Comparison of ENCODE assay signal across 8 cellular contexts in the genomic region with DNA sequence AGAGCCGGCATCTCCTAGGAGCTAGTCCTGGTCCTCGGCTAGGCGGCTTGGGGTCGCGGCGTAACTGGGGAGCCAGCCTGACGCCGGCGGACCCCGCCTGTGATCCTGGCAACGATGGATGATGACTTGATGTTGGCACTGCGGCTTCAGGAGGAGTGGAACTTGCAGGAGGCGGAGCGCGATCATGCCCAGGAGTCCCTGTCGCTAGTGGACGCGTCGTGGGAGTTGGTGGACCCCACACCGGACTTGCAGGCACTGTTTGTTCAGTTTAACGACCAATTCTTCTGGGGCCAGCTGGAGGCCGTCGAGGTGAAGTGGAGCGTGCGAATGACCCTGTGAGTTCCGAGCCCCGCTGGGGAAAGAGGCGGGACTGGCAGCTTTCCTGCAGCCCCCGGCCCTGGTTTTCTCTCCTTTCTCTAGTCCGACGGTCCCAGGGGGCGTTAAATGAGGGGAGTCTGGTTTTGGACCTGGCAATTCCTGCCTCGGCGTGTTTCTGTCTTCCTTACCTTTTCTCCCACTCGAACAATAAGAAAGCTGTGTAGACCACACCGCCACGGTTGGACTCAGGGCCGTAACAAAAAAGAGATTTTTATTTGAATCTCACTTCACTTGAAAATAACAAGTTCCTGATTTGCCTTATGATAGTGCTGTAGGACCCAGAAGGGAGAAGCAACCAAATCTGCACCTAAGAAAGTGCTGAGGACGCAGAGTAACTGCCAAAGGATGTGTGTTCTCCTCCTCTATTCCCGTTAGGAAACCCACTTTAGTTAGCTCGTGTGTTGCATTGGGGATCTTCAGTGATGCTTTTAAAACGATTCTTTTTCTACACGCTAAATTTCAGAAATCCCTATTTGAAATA. TPM values are rescaled to one million over a fixed set of nuclear protein-coding genes. Genes with fewer than 3 reads are reported as not detected.
DNase-seq lines count a peak whose midpoint lies in the region; ATAC-seq and TF ChIP-seq lines count a peak whose summit lies in the region.

A gene with protein sequence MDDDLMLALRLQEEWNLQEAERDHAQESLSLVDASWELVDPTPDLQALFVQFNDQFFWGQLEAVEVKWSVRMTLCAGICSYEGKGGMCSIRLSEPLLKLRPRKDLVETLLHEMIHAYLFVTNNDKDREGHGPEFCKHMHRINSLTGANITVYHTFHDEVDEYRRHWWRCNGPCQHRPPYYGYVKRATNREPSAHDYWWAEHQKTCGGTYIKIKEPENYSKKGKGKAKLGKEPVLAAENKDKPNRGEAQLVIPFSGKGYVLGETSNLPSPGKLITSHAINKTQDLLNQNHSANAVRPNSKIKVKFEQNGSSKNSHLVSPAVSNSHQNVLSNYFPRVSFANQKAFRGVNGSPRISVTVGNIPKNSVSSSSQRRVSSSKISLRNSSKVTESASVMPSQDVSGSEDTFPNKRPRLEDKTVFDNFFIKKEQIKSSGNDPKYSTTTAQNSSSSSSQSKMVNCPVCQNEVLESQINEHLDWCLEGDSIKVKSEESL (plus strand): TSS at position 24 of the 859 bp plus-strand sequence. CDS start 91 bp downstream, at position 115.

- DNase-seq in CD8-positive, alpha-beta T cell: no peak
- DNase-seq in HT-29 (ENCODE audit: low spot score) (peak; percentile 34), cardiac muscle cell (ENCODE audit: low read depth in 1 of 2, low spot score in 1 of 2) (peak in 1 of 2 donors; percentile 93), prostate gland (ENCODE audit: low spot score) (no peak), MV-4-11 (lab: John Stamatoyannopoulos, UW) (no peak)
- DNase-seq in activated T-helper 1 cell treated with anti-CD3 and anti-CD28 coated beads, Interleukin-12 subunit alpha, Interleukin-12 subunit beta, Interleukin-2, Interleukin-4 antibody, amounts not matched to agents 30 ng/mL and 10 ng/mL and 1 ng/mL, durations not matched to agents 14 hours and 24 hours and 36 hours (ENCODE audit: low spot score): no peak
- no peak for DNase-seq in stimulated activated CD4-positive, alpha-beta T cell treated with anti-CD3 and anti-CD28 coated beads, Interleukin-4, amount 100 ng/mL, for 1 hour

- intact Hi-C loops in CD8-positive, alpha-beta T cell (cut with DNase I, micrococcal nuclease): loop anchor here (1.0 to 10.0 kb wide), 7 partner anchors 84 to 1289 kb away; a partner anchor contains a TSS
- intact Hi-C loops in activated T-helper 1 cell treated with anti-CD3 and anti-CD28 coated beads, Interleukin-12 subunit alpha, Interleukin-12 subunit beta, Interleukin-2, Interleukin-4 antibody, amounts not matched to agents 30 ng/mL and 10 ng/mL and 1 ng/mL, durations not matched to agents 14 hours and 24 hours and 36 hours (cut with micrococcal nuclease): loop anchor here (1.0 to 5.0 kb wide), 8 partner anchors 66 to 1711 kb away; a partner anchor contains a TSS
- intact Hi-C loops in prostate gland (cut with DNase I): loop anchor here (5.0 kb wide), 3 partner anchors 84 to 189 kb away; a partner anchor contains a TSS

- H3K27me3 Mint-ChIP-seq in CD8-positive, alpha-beta T cell (ENCODE audit: low read depth): no peaks in the 10 kb centered on the region
- H3K27me3 Mint-ChIP-seq in activated T-helper 1 cell treated with anti-CD3 and anti-CD28 coated beads, Interleukin-12 subunit alpha, Interleukin-12 subunit beta, Interleukin-2, Interleukin-4 antibody, amounts not matched to agents 30 ng/mL and 10 ng/mL and 1 ng/mL, durations not matched to agents 14 hours and 24 hours and 36 hours (ENCODE audit: insufficient read depth): peaks cover 3% of the 10 kb centered on the region

- H3K9me3 ChIP-seq in CD8-positive, alpha-beta T cell (ENCODE audit: low read length): no peaks in the 10 kb centered on the region
- no peaks in the 10 kb centered on the region for H3K9me3 ChIP-seq in cardiac muscle cell (ENCODE audit: low read depth)
- H3K9me3 ChIP-seq in prostate gland: no peaks in the 10 kb centered on the region

- ATAC-seq in CD8-positive, alpha-beta T cell: no peak
- peak; percentile 20 for ATAC-seq in GM19395 (IDR thresholded peaks at IDR 0.05; ENCODE audit: unreplicated experiment)

- H3K27ac ChIP-seq in CD8-positive, alpha-beta T cell (ENCODE audit: low read depth, low read length): peak within 1 kb of the TSS; percentile 97
- H3K27ac ChIP-seq in cardiac muscle cell: peak within 1 kb of the TSS; percentile 93
- peak within 1 kb of the TSS; percentile 76 to 87 for H3K27ac ChIP-seq in prostate gland

- H3K36me3 ChIP-seq in CD8-positive, alpha-beta T cell (ENCODE audit: insufficient read depth, low read length): peaks cover 6% of the 10 kb centered on the region
- H3K36me3 ChIP-seq in cardiac muscle cell (no peaks in the 10 kb centered on the region), prostate gland (no peaks in the 10 kb centered on the region)

- peaks cover 59% of the 10 kb centered on the region for H3K36me3 Mint-ChIP-seq in CD8-positive, alpha-beta T cell
- peaks cover 30% of the 10 kb centered on the region for H3K36me3 Mint-ChIP-seq in activated T-helper 1 cell treated with anti-CD3 and anti-CD28 coated beads, Interleukin-12 subunit alpha, Interleukin-12 subunit beta, Interleukin-2, Interleukin-4 antibody, amounts not matched to agents 30 ng/mL and 10 ng/mL and 1 ng/mL, durations not matched to agents 14 hours and 24 hours and 36 hours (ENCODE audit: low read depth)

- POLR2A ChIA-PET in CD8-positive, alpha-beta T cell (lab: Charles Lee): interaction anchor here (0.8 to 1.9 kb wide), 11 partner anchors 8 to 279 kb away, joined by 3 to 18 read pairs (median 4); a partner anchor contains a TSS

- no peak for TF ChIP-seq POLR2A in prostate gland (IDR thresholded peaks at IDR 0.05)

- H3K4me3 Mint-ChIP-seq in CD8-positive, alpha-beta T cell: peak within 1 kb of the TSS; percentile 97
- peak within 1 kb of the TSS; percentile 98 for H3K4me3 Mint-ChIP-seq in activated T-helper 1 cell treated with anti-CD3 and anti-CD28 coated beads, Interleukin-12 subunit alpha, Interleukin-12 subunit beta, Interleukin-2, Interleukin-4 antibody, amounts not matched to agents 30 ng/mL and 10 ng/mL and 1 ng/mL, durations not matched to agents 14 hours and 24 hours and 36 hours

- WGBS in prostate gland: under 1% methylated on average over 42 of the region's 43 CpGs

- H3K4me3 ChIP-seq in CD8-positive, alpha-beta T cell (ENCODE audit: low read depth, low read length): peak within 1 kb of the TSS; percentile 98
- peak within 1 kb of the TSS; percentile 62 for H3K4me3 ChIP-seq in cardiac muscle cell
- peak within 1 kb of the TSS; percentile 70 to 77 for H3K4me3 ChIP-seq in prostate gland

- CTCF ChIA-PET in CD8-positive, alpha-beta T cell (lab: Charles Lee): interaction anchor here (0.6 to 1.6 kb wide), 12 partner anchors 11 to 268 kb away, joined by 3 to 5 read pairs (median 3); no protein-coding TSS in a partner anchor

- no peak for TF ChIP-seq CTCF in CD8-positive, alpha-beta T cell (IDR thresholded peaks at IDR 0.05)
- TF ChIP-seq CTCF in cardiac muscle cell (IDR thresholded peaks at IDR 0.05; ENCODE audit: low read depth, low read length): no peak
- no peak for TF ChIP-seq CTCF in prostate gland (IDR thresholded peaks at IDR 0.05)

- H3K27me3 ChIP-seq in CD8-positive, alpha-beta T cell (ENCODE audit: insufficient read depth, low read length): no peaks in the 10 kb centered on the region
- no peaks in the 10 kb centered on the region for H3K27me3 ChIP-seq in cardiac muscle cell
- H3K27me3 ChIP-seq in prostate gland (replicated peaks; ENCODE audit: insufficient read depth): no peaks in the 10 kb centered on the region

- H3K4me1 ChIP-seq in CD8-positive, alpha-beta T cell (ENCODE audit: insufficient read depth, low read length): peaks cover 47% of the 10 kb centered on the region
- peaks cover 36% of the 10 kb centered on the region for H3K4me1 ChIP-seq in cardiac muscle cell (ENCODE audit: low read depth)
- H3K4me1 ChIP-seq in prostate gland (replicated peaks): peaks cover 7% of the 10 kb centered on the region

- peaks cover 59% of the 10 kb centered on the region for H3K4me1 Mint-ChIP-seq in CD8-positive, alpha-beta T cell (ENCODE audit: low read depth)
- peaks cover 53% of the 10 kb centered on the region for H3K4me1 Mint-ChIP-seq in activated T-helper 1 cell treated with anti-CD3 and anti-CD28 coated beads, Interleukin-12 subunit alpha, Interleukin-12 subunit beta, Interleukin-2, Interleukin-4 antibody, amounts not matched to agents 30 ng/mL and 10 ng/mL and 1 ng/mL, durations not matched to agents 14 hours and 24 hours and 36 hours (ENCODE audit: low read depth)

- peaks cover 6% of the 10 kb centered on the region for H3K9me3 Mint-ChIP-seq in CD8-positive, alpha-beta T cell
- no peaks in the 10 kb centered on the region for H3K9me3 Mint-ChIP-seq in activated T-helper 1 cell treated with anti-CD3 and anti-CD28 coated beads, Interleukin-12 subunit alpha, Interleukin-12 subunit beta, Interleukin-2, Interleukin-4 antibody, amounts not matched to agents 30 ng/mL and 10 ng/mL and 1 ng/mL, durations not matched to agents 14 hours and 24 hours and 36 hours

- H3K27ac Mint-ChIP-seq in CD8-positive, alpha-beta T cell: peak within 1 kb of the TSS; percentile 99
- peak within 1 kb of the TSS; percentile 100 for H3K27ac Mint-ChIP-seq in activated T-helper 1 cell treated with anti-CD3 and anti-CD28 coated beads, Interleukin-12 subunit alpha, Interleukin-12 subunit beta, Interleukin-2, Interleukin-4 antibody, amounts not matched to agents 30 ng/mL and 10 ng/mL and 1 ng/mL, durations not matched to agents 14 hours and 24 hours and 36 hours

RNA-seq across cellular contexts. Expression of the gene that starts here (rescaled TPM):
- 10 to 100 TPM; 30.1 to 31.8 TPM for total RNA-seq in CD8-positive, alpha-beta T cell
- total RNA-seq in HT-29 (2014; rRNA removed; shearing (Covaris generic)): 19.6 and 28.7 TPM in 2 replicates
- 13.5 and 14.5 TPM in 2 replicates for total RNA-seq in activated T-helper 1 cell treated with anti-CD3 and anti-CD28 coated beads, Interleukin-12 subunit alpha, Interleukin-12 subunit beta, Interleukin-2, Interleukin-4 antibody, amounts not matched to agents 30 ng/mL and 10 ng/mL and 1 ng/mL, durations not matched to agents 14 hours and 24 hours and 36 hours
- 15.2 and 30.8 TPM in 2 replicates for total RNA-seq in cardiac muscle cell
- 10.7 and 13.4 TPM in 2 replicates for polyA plus RNA-seq in cardiac muscle cell
- total RNA-seq in prostate gland: 10 to 100 TPM; 10.8 to 23.4 TPM
